Comparison of ENCODE assay signal across 11 cellular contexts in the genomic region with DNA sequence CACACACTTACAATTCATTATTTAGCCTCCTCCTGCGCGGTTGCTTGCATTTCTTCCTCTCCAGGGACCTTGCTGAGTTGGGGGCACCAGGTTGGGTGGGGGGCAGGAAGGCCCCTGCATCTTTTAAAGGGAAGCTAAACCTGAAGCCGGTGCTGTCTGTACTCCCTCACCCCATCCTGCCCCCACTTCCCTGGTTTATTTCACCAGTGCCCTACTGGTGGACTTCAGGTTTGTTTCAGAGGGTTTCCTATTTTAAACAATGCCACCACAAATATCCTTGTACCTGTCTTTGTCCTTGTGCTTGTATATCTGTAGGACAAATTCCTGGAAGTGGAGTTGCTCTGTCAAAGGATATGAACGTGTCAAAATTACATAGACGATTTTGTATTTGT. TPM values are rescaled to one million over a fixed set of nuclear protein-coding genes. Genes with fewer than 3 reads are reported as not detected.
DNase-seq lines count a peak whose midpoint lies in the region; ATAC-seq and TF ChIP-seq lines count a peak whose summit lies in the region.
"Had no signal": no experiment of that assay in that cellular context is flagged by ENCODE, and none has a peak within 500 bp of the region (broad histone marks: within the 10 kb centered on the region; RNA-seq: fewer than 3 reads in every experiment).

No MANE protein-coding gene starts in this region.

- CTCF ChIA-PET in WTC11 (lab: Charles Lee), result interaction anchor here (0.6 to 2.0 kb wide), 7 partner anchors 16 to 132 kb away, joined by 3 to 11 read pairs (median 4); partner anchors contain the start of genes DNPH1 and PTK7
- CTCF ChIA-PET in activated CD4-positive, alpha-beta memory T cell treated with anti-CD3 and anti-CD28 coated beads, Interleukin-2, amount 10 ng/mL, durations not matched to agents 7 days and 5 days (lab: Charles Lee), result interaction anchor here (1.0 kb wide), 1 partner anchor 47 kb away, joined by 3 read pairs; no protein-coding TSS in a partner anchor
- CTCF ChIA-PET in CD4-positive, alpha-beta T cell (lab: Charles Lee), result interaction anchor here (0.6 kb wide), 2 partner anchors 30 to 273 kb away, joined by 3 read pairs; partner anchors contain the start of gene ZNF318

- H4K20me1 ChIP-seq in GM23338 (replicated peaks; ENCODE audit: insufficient read depth), result no peaks in the 10 kb centered on the region
- H4K20me1 ChIP-seq in smooth muscle cell (ENCODE audit: low read depth), result peaks cover 98% of the 10 kb centered on the region

- intact Hi-C loops in CD4-positive, alpha-beta T cell (cut with DNase I, micrococcal nuclease), result no loop called here

- H3K4me1 ChIP-seq in GM23338 (ENCODE audit: insufficient read depth) (peaks cover 40% of the 10 kb centered on the region), foreskin keratinocyte (peaks cover 24% of the 10 kb centered on the region), smooth muscle cell (ENCODE audit: low read depth) (peaks cover 41% of the 10 kb centered on the region)

- H3K9ac ChIP-seq in smooth muscle cell (ENCODE audit: low read depth), result no peak overlapping the region

- H3K27me3 ChIP-seq in GM23338 (ENCODE audit: insufficient read depth), result no peaks in the 10 kb centered on the region
- H3K27me3 ChIP-seq in foreskin keratinocyte, result no peaks in the 10 kb centered on the region
- no peaks in the 10 kb centered on the region for H3K27me3 ChIP-seq in smooth muscle cell (ENCODE audit: low read depth)
- no peaks in the 10 kb centered on the region for H3K27me3 ChIP-seq in CD4-positive, alpha-beta T cell (ENCODE audit: control insufficient read depth, insufficient read depth, low read length)
- H3K27me3 ChIP-seq: adrenal gland had no signal

- no peaks in the 10 kb centered on the region for H3K36me3 Mint-ChIP-seq in GM23338 (ENCODE audit: low read depth)
- no peaks in the 10 kb centered on the region for H3K36me3 Mint-ChIP-seq in WTC11
- no peaks in the 10 kb centered on the region for H3K36me3 Mint-ChIP-seq in activated CD4-positive, alpha-beta memory T cell treated with anti-CD3 and anti-CD28 coated beads, Interleukin-2, amount 10 ng/mL, durations not matched to agents 7 days and 5 days (ENCODE audit: low read depth)
- H3K36me3 Mint-ChIP-seq in CD4-positive, alpha-beta T cell (ENCODE audit: low read depth), result no peaks in the 10 kb centered on the region

- no peak overlapping the region for H3K4me3 Mint-ChIP-seq in GM23338
- H3K4me3 Mint-ChIP-seq in WTC11, result peak overlapping the region; percentile 10; the same call in 1 of the 2 replicates
- no peak overlapping the region for H3K4me3 Mint-ChIP-seq in activated CD4-positive, alpha-beta memory T cell treated with anti-CD3 and anti-CD28 coated beads, Interleukin-2, amount 10 ng/mL, durations not matched to agents 7 days and 5 days
- no peak overlapping the region for H3K4me3 Mint-ChIP-seq in CD4-positive, alpha-beta T cell

- H3K27ac Mint-ChIP-seq in GM23338 (peak overlapping the region; percentile 93), WTC11 (peak overlapping the region; percentile 97)
- H3K27ac Mint-ChIP-seq in activated CD4-positive, alpha-beta memory T cell treated with anti-CD3 and anti-CD28 coated beads, Interleukin-2, amount 10 ng/mL, durations not matched to agents 7 days and 5 days, result no peak overlapping the region
- no peak overlapping the region for H3K27ac Mint-ChIP-seq in CD4-positive, alpha-beta T cell

- no peaks in the 10 kb centered on the region for H3K9me2 ChIP-seq in GM23338 (ENCODE audit: insufficient read depth)

- H3K79me2 ChIP-seq in GM23338 (replicated peaks; ENCODE audit: insufficient read depth), result peaks cover 97% of the 10 kb centered on the region
- H3K79me2 ChIP-seq in smooth muscle cell (ENCODE audit: low read depth), result peaks cover 100% of the 10 kb centered on the region

- H3F3A ChIP-seq in GM23338 (replicated peaks; ENCODE audit: low read depth) (peaks cover 3% of the 10 kb centered on the region; the same call in 1 of the 2 replicates), smooth muscle cell (ENCODE audit: low read depth) (peaks cover 50% of the 10 kb centered on the region)

- peak overlapping the region; percentile 64; the same call in 1 of the 2 replicates for H3K4me2 ChIP-seq in GM23338
- peak overlapping the region; percentile 61 for H3K4me2 ChIP-seq in smooth muscle cell

- TF ChIP-seq CTCF in GM23338 (conservative IDR thresholded peaks at IDR 0.05; ENCODE audit: low read depth in 2 of 2) (no peak), WTC11 (IDR thresholded peaks at IDR 0.05) (no peak), foreskin keratinocyte (conservative IDR thresholded peaks at IDR 0.05) (no peak), smooth muscle cell (IDR thresholded peaks at IDR 0.05; ENCODE audit: borderline replicate concordance, insufficient read depth, poor library complexity, severe bottlenecking) (no peak)
- no peak for TF ChIP-seq CTCF in CD4-positive, alpha-beta T cell (IDR thresholded peaks at IDR 0.05)

- H3K27me3 Mint-ChIP-seq in GM23338 (ENCODE audit: insufficient read depth, low read depth, poor library complexity) (peaks cover 3% of the 10 kb centered on the region), WTC11 (ENCODE audit: low read depth) (no peaks in the 10 kb centered on the region)
- no peaks in the 10 kb centered on the region for H3K27me3 Mint-ChIP-seq in activated CD4-positive, alpha-beta memory T cell treated with anti-CD3 and anti-CD28 coated beads, Interleukin-2, amount 10 ng/mL, durations not matched to agents 7 days and 5 days
- no peaks in the 10 kb centered on the region for H3K27me3 Mint-ChIP-seq in CD4-positive, alpha-beta T cell

- H3K27ac ChIP-seq in GM23338 (ENCODE audit: low read depth), result peak overlapping the region; percentile 84
- peak overlapping the region; percentile 58 for H3K27ac ChIP-seq in foreskin keratinocyte
- H3K27ac ChIP-seq in smooth muscle cell (ENCODE audit: low read depth), result peak overlapping the region; percentile 90
- H3K27ac ChIP-seq in CD4-positive, alpha-beta T cell (ENCODE audit: low read depth, low read length), result no peak overlapping the region

- H3K9me3 ChIP-seq in smooth muscle cell (replicated peaks; ENCODE audit: low read depth), result no peaks in the 10 kb centered on the region
- H3K9me3 ChIP-seq in CD4-positive, alpha-beta T cell (ENCODE audit: control insufficient read depth, low read length), result no peaks in the 10 kb centered on the region
- H3K9me3 ChIP-seq: adrenal gland had no signal

- H2AFZ ChIP-seq in GM23338 (no peak overlapping the region), smooth muscle cell (ENCODE audit: low read depth) (no peak overlapping the region)

- H3K9me3 Mint-ChIP-seq in GM23338 (no peaks in the 10 kb centered on the region), WTC11 (no peaks in the 10 kb centered on the region)
- H3K9me3 Mint-ChIP-seq in activated CD4-positive, alpha-beta memory T cell treated with anti-CD3 and anti-CD28 coated beads, Interleukin-2, amount 10 ng/mL, durations not matched to agents 7 days and 5 days, result no peaks in the 10 kb centered on the region
- H3K9me3 Mint-ChIP-seq in CD4-positive, alpha-beta T cell, result no peaks in the 10 kb centered on the region

- H3K4me1 Mint-ChIP-seq in GM23338 (peaks cover 46% of the 10 kb centered on the region), WTC11 (peaks cover 63% of the 10 kb centered on the region)
- peaks cover 20% of the 10 kb centered on the region for H3K4me1 Mint-ChIP-seq in activated CD4-positive, alpha-beta memory T cell treated with anti-CD3 and anti-CD28 coated beads, Interleukin-2, amount 10 ng/mL, durations not matched to agents 7 days and 5 days
- H3K4me1 Mint-ChIP-seq in CD4-positive, alpha-beta T cell (ENCODE audit: low read depth), result peaks cover 24% of the 10 kb centered on the region

- H3K4me3 ChIP-seq in GM23338 (no peak overlapping the region), smooth muscle cell (no peak overlapping the region)
- H3K4me3 ChIP-seq: adrenal gland had no signal

- DNase-seq in GM23338 (ENCODE audit: low spot score) (no peak), WTC11 (ENCODE audit: low spot score) (no peak), foreskin keratinocyte (no peak), smooth muscle cell (lab: John Stamatoyannopoulos, UW; ENCODE audit: unreplicated experiment) (no peak)
- DNase-seq in stimulated activated CD4-positive, alpha-beta T cell treated with anti-CD3 and anti-CD28 coated beads, Interleukin-4, amount 100 ng/mL, for 1 hour, result no peak
- no peak for DNase-seq in activated CD4-positive, alpha-beta memory T cell treated with anti-CD3 and anti-CD28 coated beads, Interleukin-2, amount 10 ng/mL, durations not matched to agents 7 days and 5 days
- DNase-seq in CD4-positive, alpha-beta T cell, result no peak
- DNase-seq: COR-L47; effector CD8-positive, alpha-beta T cell had no signal

- H3K36me3 ChIP-seq in GM23338 (ENCODE audit: insufficient read depth) (no peaks in the 10 kb centered on the region), smooth muscle cell (ENCODE audit: low read depth) (no peaks in the 10 kb centered on the region)
- H3K36me3 ChIP-seq: adrenal gland had no signal

- POLR2A ChIA-PET in WTC11 (lab: Charles Lee), result interaction anchor here (0.9 to 2.0 kb wide), 5 partner anchors 10 to 43 kb away, joined by 3 to 10 read pairs (median 4); partner anchors contain the start of genes CUL7, KLC4, MRPL2 and PTK7
- POLR2A ChIA-PET in activated CD4-positive, alpha-beta memory T cell treated with anti-CD3 and anti-CD28 coated beads, Interleukin-2, amount 10 ng/mL, durations not matched to agents 7 days and 5 days (lab: Charles Lee), result interaction anchor here (0.9 kb wide), 1 partner anchor 494 kb away, joined by 3 read pairs; no protein-coding TSS in a partner anchor
- POLR2A ChIA-PET in CD4-positive, alpha-beta T cell (lab: Charles Lee), result no interaction called here

- WGBS in smooth muscle cell (ENCODE audit: low lambda C conversion rate), result 50% methylated on average over 5 of the region's 5 CpGs

- ATAC-seq in GM23338 (peak; percentile 9; the same call in 2 of the 3 replicates), WTC11 (peak; percentile 6; the same call in 1 of the 2 replicates), foreskin keratinocyte (peak; percentile 19), GM18907 (IDR thresholded peaks at IDR 0.05; ENCODE audit: unreplicated experiment) (no peak)
- no peak for ATAC-seq in CD4-positive, alpha-beta T cell (ENCODE audit: poor library complexity)

RNA-seq across cellular contexts. Expression of gene PTK7, which starts 21.0 kb away (rescaled TPM):
- total RNA-seq in GM23338 (2014; rRNA removed; shearing (Covaris generic)), result 121 and 147 TPM in 2 replicates
- polyA plus RNA-seq in GM23338 (2016; fragmentation: Nextera tagmentation; extraction: Ambion mirVana) (46.1 and 52.2 TPM in 2 replicates), foreskin keratinocyte (76.2 and 76.7 TPM in 2 replicates), smooth muscle cell (596 and 598 TPM in 2 replicates)
- total RNA-seq in WTC11 (2021) (151 to 165 TPM (median 160 TPM) in 3 replicates), foreskin keratinocyte (90.3 and 92.5 TPM in 2 replicates), smooth muscle cell (376 and 417 TPM in 2 replicates)
- under 1 TPM; 0.23 to 0.35 TPM for total RNA-seq in activated CD4-positive, alpha-beta memory T cell treated with anti-CD3 and anti-CD28 coated beads, Interleukin-2, amount 10 ng/mL, durations not matched to agents 7 days and 5 days
- 1 to 10 TPM; 1.2 to 1.6 TPM for total RNA-seq in CD4-positive, alpha-beta T cell

RNA-seq across cellular contexts. Expression of gene KLC4, which starts 37.7 kb away (rescaled TPM):
- 17.4 and 22.4 TPM in 2 replicates for total RNA-seq in GM23338 (2014; rRNA removed; shearing (Covaris generic))
- 14.9 and 16.6 TPM in 2 replicates for polyA plus RNA-seq in GM23338 (2016; fragmentation: Nextera tagmentation; extraction: Ambion mirVana)
- 31.2 to 36.4 TPM (median 35.7 TPM) in 3 replicates for total RNA-seq in WTC11 (2021)
- 9.0 and 11.6 TPM in 2 replicates for total RNA-seq in foreskin keratinocyte
- 9.0 and 10.7 TPM in 2 replicates for polyA plus RNA-seq in foreskin keratinocyte
- 13.2 and 20.0 TPM in 2 replicates for total RNA-seq in smooth muscle cell
- 25.3 and 25.7 TPM in 2 replicates for polyA plus RNA-seq in smooth muscle cell
- total RNA-seq in activated CD4-positive, alpha-beta memory T cell treated with anti-CD3 and anti-CD28 coated beads, Interleukin-2, amount 10 ng/mL, durations not matched to agents 7 days and 5 days, result 10 to 100 TPM; 19.3 to 20.3 TPM
- total RNA-seq in CD4-positive, alpha-beta T cell, result 10 to 100 TPM; 39.6 to 40.8 TPM

RNA-seq across cellular contexts. Expression of gene MRPL2, which starts 37.9 kb away (rescaled TPM):
- total RNA-seq in GM23338 (2014; rRNA removed; shearing (Covaris generic)), result 32.3 and 40.4 TPM in 2 replicates
- polyA plus RNA-seq in GM23338 (2016; fragmentation: Nextera tagmentation; extraction: Ambion mirVana) (127 and 128 TPM in 2 replicates), foreskin keratinocyte (87.2 and 90.8 TPM in 2 replicates), smooth muscle cell (112 and 125 TPM in 2 replicates)
- total RNA-seq in WTC11 (2021) (107 to 131 TPM (median 112 TPM) in 3 replicates), foreskin keratinocyte (51.7 and 58.4 TPM in 2 replicates), smooth muscle cell (16.4 and 24.0 TPM in 2 replicates)
- 10 to 100 TPM; 46.8 to 57.8 TPM for total RNA-seq in activated CD4-positive, alpha-beta memory T cell treated with anti-CD3 and anti-CD28 coated beads, Interleukin-2, amount 10 ng/mL, durations not matched to agents 7 days and 5 days
- total RNA-seq in CD4-positive, alpha-beta T cell, result 10 to 100 TPM; 42.8 to 48.0 TPM

RNA-seq across cellular contexts. Expression of gene CUL7, which starts 43.4 kb away (rescaled TPM):
- 9.7 and 13.2 TPM in 2 replicates for total RNA-seq in GM23338 (2014; rRNA removed; shearing (Covaris generic))
- polyA plus RNA-seq in GM23338 (2016; fragmentation: Nextera tagmentation; extraction: Ambion mirVana), result 2.8 and 3.4 TPM in 2 replicates
- total RNA-seq in WTC11 (2021), result 20.8 to 27.9 TPM (median 27.0 TPM) in 3 replicates
- 12.6 and 14.4 TPM in 2 replicates for total RNA-seq in foreskin keratinocyte
- 6.5 and 7.1 TPM in 2 replicates for polyA plus RNA-seq in foreskin keratinocyte
- 36.9 and 51.4 TPM in 2 replicates for total RNA-seq in smooth muscle cell
- polyA plus RNA-seq in smooth muscle cell, result 48.7 and 49.6 TPM in 2 replicates
- 10 to 100 TPM; 12.7 to 13.0 TPM for total RNA-seq in activated CD4-positive, alpha-beta memory T cell treated with anti-CD3 and anti-CD28 coated beads, Interleukin-2, amount 10 ng/mL, durations not matched to agents 7 days and 5 days
- total RNA-seq in CD4-positive, alpha-beta T cell, result 1 to 10 TPM; 5.9 to 6.9 TPM

Comparison
In these comparisons a context has a peak if more than half of its experiments do, and no peak if none do; other contexts are left out.
1. ATAC-seq: peak in GM23338 (single experiment), WTC11 (single experiment) and foreskin keratinocyte (single experiment); none in CD4-positive, alpha-beta T cell (single experiment) and GM18907 (single experiment).
2. H3K27ac Mint-ChIP-seq: peak in GM23338 (single experiment) and WTC11 (single experiment); none in activated CD4-positive, alpha-beta memory T cell treated with anti-CD3 and anti-CD28 coated beads, Interleukin-2, amount 10 ng/mL, durations not matched to agents 7 days and 5 days (single experiment) and CD4-positive, alpha-beta T cell (single experiment).
3. RNA of gene PTK7, which starts 21.0 kb away (total RNA-seq): 376 to 417 TPM in smooth muscle cell, 151 to 165 TPM in WTC11, 121 to 147 TPM in GM23338 and 90.3 to 92.5 TPM in foreskin keratinocyte; 1.2 to 1.6 TPM in CD4-positive, alpha-beta T cell and 0.23 to 0.35 TPM in activated CD4-positive, alpha-beta memory T cell treated with anti-CD3 and anti-CD28 coated beads, Interleukin-2, amount 10 ng/mL, durations not matched to agents 7 days and 5 days; every median in the first group is over 10 times any median in the second.